ENCODE assay signal across 1 cellular context in genomic region chr6:26285143-26286134, GRCh38.
TF ChIP-seq lines count a peak whose summit lies in the region.

No MANE protein-coding gene starts in this region.

TF ChIP-seq in GM12878, 131 proteins besides CTCF, POLR2A, EP300 and RAD21 (continued from another document and continues in another):
- TF ChIP-seq PRDM15 (CRISPR knock-in tag; IDR thresholded peaks at IDR 0.05) (peak; percentile 96), NKRF (conservative IDR thresholded peaks at IDR 0.05) (peak; percentile 87), JUNB (IDR thresholded peaks at IDR 0.05) (peak; percentile 22; the same call in 1 of the 2 replicates), RBBP5 (conservative IDR thresholded peaks at IDR 0.05) (no peak), TCF7 (IDR thresholded peaks at IDR 0.05; ENCODE audit: borderline replicate concordance) (no peak), RCOR1 (conservative IDR thresholded peaks at IDR 0.05; ENCODE audit: low read depth, low read length) (peak; percentile 93), SRF (IDR thresholded peaks at IDR 0.05; ENCODE audit: low read depth in 2 of 2, low read length in 2 of 2) (0 out of 4 replicates have a peak, but pooled peaks of 1 of the 2 experiments have one; percentile 46), RAD51 (IDR thresholded peaks at IDR 0.05) (no peak), MTA2 (IDR thresholded peaks at IDR 0.05; ENCODE audit: low read depth) (peak; percentile 64), HDGF (IDR thresholded peaks at IDR 0.05) (peak; percentile 73), TCF12 (IDR thresholded peaks at IDR 0.05; ENCODE audit: low read depth, low read length) (peak; percentile 83; the same call in 1 of the 2 replicates), PAX8 (IDR thresholded peaks at IDR 0.05) (0 out of 2 replicates have a peak, but pooled peaks have one; percentile 23), MXI1 (IDR thresholded peaks at IDR 0.05; ENCODE audit: low read depth, low read length) (peak; percentile 91), NFIC (IDR thresholded peaks at IDR 0.05; ENCODE audit: low read depth, low read length) (peak; percentile 88), JUND (IDR thresholded peaks at IDR 0.05; ENCODE audit: low read depth, low read length) (peak; percentile 92), BHLHE40 (IDR thresholded peaks at IDR 0.05; ENCODE audit: borderline replicate concordance in 1 of 2, low read depth in 2 of 2, low read length in 1 of 2) (peak; percentile 73 to 92), SIX5 (IDR thresholded peaks at IDR 0.05; ENCODE audit: low read depth, low read length, severe bottlenecking) (no peak), BCL3 (IDR thresholded peaks at IDR 0.05; ENCODE audit: borderline replicate concordance, insufficient read depth, low read depth, low read length, poor library complexity, severe bottlenecking) (no peak), YY1 (IDR thresholded peaks at IDR 0.05; ENCODE audit: low read depth, low read length) (peak; percentile 81), ASH2L (IDR thresholded peaks at IDR 0.05; ENCODE audit: borderline replicate concordance, low read depth) (peak; percentile 63; the same call in 1 of the 2 replicates), CHD2 (IDR thresholded peaks at IDR 0.05; ENCODE audit: borderline replicate concordance, low read depth, low read length) (peak; percentile 91; the same call in 1 of the 2 replicates), YBX1 (IDR thresholded peaks at IDR 0.05) (no peak), BCLAF1 (IDR thresholded peaks at IDR 0.05) (0 out of 2 replicates have a peak, but pooled peaks have one; percentile 33), ZSCAN29 (IDR thresholded peaks at IDR 0.05) (0 out of 2 replicates have a peak, but pooled peaks have one; percentile 30), BCL11A (IDR thresholded peaks at IDR 0.05; ENCODE audit: low read depth, low read length) (peak; percentile 56), NFYA (IDR thresholded peaks at IDR 0.05; ENCODE audit: borderline replicate concordance, low read depth, low read length) (no peak), DPF2 (IDR thresholded peaks at IDR 0.05) (peak; percentile 55; the same call in 1 of the 2 replicates), MYC (IDR thresholded peaks at IDR 0.05; ENCODE audit: insufficient read depth, insufficient read length, insufficient replicate concordance, low read length, severe bottlenecking) (no peak), ZNF217 (IDR thresholded peaks at IDR 0.05) (peak; percentile 99), KDM1A (IDR thresholded peaks at IDR 0.05; ENCODE audit: borderline replicate concordance) (no peak), USF1 (IDR thresholded peaks at IDR 0.05; ENCODE audit: borderline replicate concordance, extremely low read length, insufficient read depth, low read depth, low read length) (peak; percentile 22), FOXM1 (IDR thresholded peaks at IDR 0.05; ENCODE audit: low read depth, low read length) (peak; percentile 82), RB1 (IDR thresholded peaks at IDR 0.05; ENCODE audit: borderline replicate concordance) (no peak; the same call in 1 of the 2 replicates), IRF4 (IDR thresholded peaks at IDR 0.05; ENCODE audit: low read depth, low read length) (peak; percentile 10; the same call in 1 of the 2 replicates), ZNF24 (IDR thresholded peaks at IDR 0.05) (peak; percentile 58; the same call in 1 of the 2 replicates), GATAD2B (conservative IDR thresholded peaks at IDR 0.05; ENCODE audit: low read depth) (peak; percentile 70), HDAC2 (IDR thresholded peaks at IDR 0.05) (no peak), ESRRA (IDR thresholded peaks at IDR 0.05; ENCODE audit: low read length) (peak; percentile 96), HDAC6 (IDR thresholded peaks at IDR 0.05; ENCODE audit: unreplicated experiment) (peak; percentile 75), MAX (IDR thresholded peaks at IDR 0.05; ENCODE audit: low read depth, low read length) (no peak; the same call in none of the 2 replicates), TCF3 (IDR thresholded peaks at IDR 0.05; ENCODE audit: borderline replicate concordance, insufficient read depth, low read depth, low read length) (peak; percentile 96), ZNF207 (IDR thresholded peaks at IDR 0.05; ENCODE audit: borderline replicate concordance) (peak; percentile 33; the same call in 1 of the 2 replicates), MTA3 (IDR thresholded peaks at IDR 0.05; ENCODE audit: borderline replicate concordance, low read length) (peak; percentile 98; the same call in 1 of the 2 replicates), NRF1 (conservative IDR thresholded peaks at IDR 0.05; ENCODE audit: low read depth, low read length) (no peak), TARDBP (IDR thresholded peaks at IDR 0.05; ENCODE audit: borderline replicate concordance) (peak; percentile 39; the same call in 1 of the 2 replicates), E2F8 (IDR thresholded peaks at IDR 0.05; ENCODE audit: low read depth, partially characterized antibody) (no peak), MEF2B (IDR thresholded peaks at IDR 0.05; ENCODE audit: partially characterized antibody, poor library complexity, severe bottlenecking) (peak; percentile 49), SUZ12 (IDR thresholded peaks at IDR 0.05; ENCODE audit: unreplicated experiment) (no peak), BACH1 (IDR thresholded peaks at IDR 0.05; ENCODE audit: borderline replicate concordance) (peak; percentile 99), WRNIP1 (IDR thresholded peaks at IDR 0.05; ENCODE audit: borderline replicate concordance, low read depth, low read length) (0 out of 2 replicates have a peak, but pooled peaks have one; percentile 47), ETV6 (conservative IDR thresholded peaks at IDR 0.05 in 1 of 2, IDR thresholded peaks at IDR 0.05 in 1 of 2; ENCODE audit: borderline replicate concordance in 1 of 2, low read depth in 1 of 2) (no peak), E4F1 (IDR thresholded peaks at IDR 0.05; ENCODE audit: borderline replicate concordance, partially characterized antibody) (peak; percentile 86)
